ENCODE assay signal across 1 cellular context in the genomic region with DNA sequence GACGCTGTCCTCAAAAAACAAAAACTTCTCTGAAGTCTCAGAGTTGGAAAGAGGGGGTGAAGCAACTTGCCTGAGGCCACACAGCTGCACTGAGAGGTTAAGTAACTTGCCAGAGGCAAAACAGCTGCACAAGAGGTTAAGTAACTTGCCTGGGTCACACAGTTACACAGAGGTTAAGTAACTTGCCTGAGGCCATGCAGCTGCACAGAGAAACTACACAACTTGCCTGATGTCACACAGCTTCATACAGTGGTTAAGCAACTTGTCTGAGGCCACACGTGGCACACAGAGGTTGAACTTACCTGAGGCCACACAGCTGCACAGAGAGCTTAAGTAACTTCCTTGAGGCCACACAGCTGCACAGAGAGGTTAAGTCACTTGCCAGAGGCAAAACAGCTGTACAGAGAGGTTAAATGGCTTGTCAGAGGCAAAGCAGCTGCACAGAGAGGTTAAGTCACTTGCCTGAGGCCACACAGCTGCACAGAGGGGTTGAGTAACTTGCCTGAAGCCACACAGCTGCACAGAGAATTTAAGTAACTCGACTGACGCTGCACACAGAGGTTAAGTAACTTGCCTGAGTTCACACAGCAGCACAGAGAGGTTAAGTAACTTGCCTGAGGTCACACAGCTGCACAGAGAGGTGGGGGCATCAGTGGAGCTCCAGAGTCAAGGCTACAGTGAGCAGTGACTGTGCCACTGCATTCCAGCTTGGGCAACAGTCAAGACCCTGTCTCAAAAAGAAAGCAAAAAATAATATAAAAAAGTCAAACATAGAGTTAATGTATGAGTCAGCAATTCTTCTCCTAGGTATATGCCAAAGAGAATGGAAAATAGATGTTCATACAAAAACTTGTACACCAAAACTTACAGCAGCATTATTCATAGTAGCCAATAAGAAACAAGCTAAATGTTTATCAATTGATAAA.
TF ChIP-seq lines count a peak whose summit lies in the region.

No MANE protein-coding gene starts in this region.

TF ChIP-seq in HepG2, 621 proteins besides CTCF, POLR2A, EP300 and RAD21 (continued from another document and continues in another):
- TF ChIP-seq BATF2 (CRISPR knock-in tag; IDR thresholded peaks at IDR 0.05) (no peak), ZBTB1 (CRISPR knock-in tag; IDR thresholded peaks at IDR 0.05; ENCODE audit: borderline replicate concordance) (no peak), ZNF646 (CRISPR knock-in tag; IDR thresholded peaks at IDR 0.05) (no peak), HMG20A (CRISPR knock-in tag; IDR thresholded peaks at IDR 0.05; ENCODE audit: borderline replicate concordance) (no peak), MYPOP (CRISPR knock-in tag; IDR thresholded peaks at IDR 0.05) (no peak), ZNF674 (CRISPR knock-in tag; IDR thresholded peaks at IDR 0.05; ENCODE audit: low read depth) (no peak), ZNF501 (CRISPR knock-in tag; IDR thresholded peaks at IDR 0.05) (no peak), MAFK (conservative IDR thresholded peaks at IDR 0.05 in 1 of 2, IDR thresholded peaks at IDR 0.05 in 1 of 2; ENCODE audit: low read length in 2 of 2) (peak; percentile 91 to 97), ZNF768 (CRISPR knock-in tag; IDR thresholded peaks at IDR 0.05) (peak; percentile 99), CHD4 (IDR thresholded peaks at IDR 0.05; ENCODE audit: borderline replicate concordance, low read length) (peak; percentile 87), ZNF589 (CRISPR knock-in tag; conservative IDR thresholded peaks at IDR 0.05) (no peak), ZSCAN29 (CRISPR knock-in tag; conservative IDR thresholded peaks at IDR 0.05) (no peak), MAFF (IDR thresholded peaks at IDR 0.05; ENCODE audit: low read depth, low read length) (peak; percentile 93), SIN3A (IDR thresholded peaks at IDR 0.05; ENCODE audit: borderline replicate concordance, low read depth, low read length) (no peak), TOPORS (CRISPR knock-in tag; IDR thresholded peaks at IDR 0.05) (no peak), ZNF10 (CRISPR knock-in tag; IDR thresholded peaks at IDR 0.05; ENCODE audit: borderline replicate concordance, low read depth) (no peak), NFE2L2 (IDR thresholded peaks at IDR 0.05; ENCODE audit: low read length) (peak; percentile 68; the same call in 1 of the 2 replicates), CENPT (CRISPR knock-in tag; IDR thresholded peaks at IDR 0.05; ENCODE audit: low read depth) (no peak), ZNF282 (IDR thresholded peaks at IDR 0.05; ENCODE audit: partially characterized antibody) (no peak), FUBP1 (CRISPR knock-in tag; IDR thresholded peaks at IDR 0.05; ENCODE audit: borderline replicate concordance) (no peak), ZC3H13 (CRISPR knock-in tag; IDR thresholded peaks at IDR 0.05) (no peak), FOXK2 (IDR thresholded peaks at IDR 0.05) (no peak), POLR2AphosphoS5 (IDR thresholded peaks at IDR 0.05; ENCODE audit: low read depth, low read length) (no peak), SMAD3 (CRISPR knock-in tag; IDR thresholded peaks at IDR 0.05) (no peak), ZNF430 (CRISPR knock-in tag; IDR thresholded peaks at IDR 0.05) (no peak), FOXA3 (CRISPR knock-in tag; IDR thresholded peaks at IDR 0.05) (no peak), KAT2B (IDR thresholded peaks at IDR 0.05; ENCODE audit: borderline replicate concordance, low read depth, low read length) (no peak), FOXJ3 (CRISPR knock-in tag; IDR thresholded peaks at IDR 0.05; ENCODE audit: borderline replicate concordance) (no peak), ONECUT2 (CRISPR knock-in tag; IDR thresholded peaks at IDR 0.05) (no peak), TEAD2 (CRISPR knock-in tag; IDR thresholded peaks at IDR 0.05) (no peak), ZFP36 (IDR thresholded peaks at IDR 0.05; ENCODE audit: borderline replicate concordance, low read depth, low read length, partially characterized antibody) (peak; percentile 69), GATAD1 (CRISPR knock-in tag; IDR thresholded peaks at IDR 0.05) (no peak), ZMYM3 (CRISPR knock-in tag; IDR thresholded peaks at IDR 0.05) (peak; percentile 82; the same call in 1 of the 2 replicates), ZNF329 (CRISPR knock-in tag; IDR thresholded peaks at IDR 0.05; ENCODE audit: low read depth) (no peak)
- TF ChIP-seq, protein P1, sequence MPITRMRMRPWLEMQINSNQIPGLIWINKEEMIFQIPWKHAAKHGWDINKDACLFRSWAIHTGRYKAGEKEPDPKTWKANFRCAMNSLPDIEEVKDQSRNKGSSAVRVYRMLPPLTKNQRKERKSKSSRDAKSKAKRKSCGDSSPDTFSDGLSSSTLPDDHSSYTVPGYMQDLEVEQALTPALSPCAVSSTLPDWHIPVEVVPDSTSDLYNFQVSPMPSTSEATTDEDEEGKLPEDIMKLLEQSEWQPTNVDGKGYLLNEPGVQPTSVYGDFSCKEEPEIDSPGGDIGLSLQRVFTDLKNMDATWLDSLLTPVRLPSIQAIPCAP (CRISPR knock-in tag; IDR thresholded peaks at IDR 0.05; ENCODE audit: low read depth) = no peak
- TF ChIP-seq, protein P2, sequence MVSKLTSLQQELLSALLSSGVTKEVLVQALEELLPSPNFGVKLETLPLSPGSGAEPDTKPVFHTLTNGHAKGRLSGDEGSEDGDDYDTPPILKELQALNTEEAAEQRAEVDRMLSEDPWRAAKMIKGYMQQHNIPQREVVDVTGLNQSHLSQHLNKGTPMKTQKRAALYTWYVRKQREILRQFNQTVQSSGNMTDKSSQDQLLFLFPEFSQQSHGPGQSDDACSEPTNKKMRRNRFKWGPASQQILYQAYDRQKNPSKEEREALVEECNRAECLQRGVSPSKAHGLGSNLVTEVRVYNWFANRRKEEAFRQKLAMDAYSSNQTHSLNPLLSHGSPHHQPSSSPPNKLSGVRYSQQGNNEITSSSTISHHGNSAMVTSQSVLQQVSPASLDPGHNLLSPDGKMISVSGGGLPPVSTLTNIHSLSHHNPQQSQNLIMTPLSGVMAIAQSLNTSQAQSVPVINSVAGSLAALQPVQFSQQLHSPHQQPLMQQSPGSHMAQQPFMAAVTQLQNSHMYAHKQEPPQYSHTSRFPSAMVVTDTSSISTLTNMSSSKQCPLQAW (CRISPR knock-in tag; IDR thresholded peaks at IDR 0.05) = no peak
- TF ChIP-seq, protein P3, sequence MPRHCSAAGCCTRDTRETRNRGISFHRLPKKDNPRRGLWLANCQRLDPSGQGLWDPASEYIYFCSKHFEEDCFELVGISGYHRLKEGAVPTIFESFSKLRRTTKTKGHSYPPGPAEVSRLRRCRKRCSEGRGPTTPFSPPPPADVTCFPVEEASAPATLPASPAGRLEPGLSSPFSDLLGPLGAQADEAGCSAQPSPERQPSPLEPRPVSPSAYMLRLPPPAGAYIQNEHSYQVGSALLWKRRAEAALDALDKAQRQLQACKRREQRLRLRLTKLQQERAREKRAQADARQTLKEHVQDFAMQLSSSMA (CRISPR knock-in tag; IDR thresholded peaks at IDR 0.05) = no peak
- TF ChIP-seq, protein P4, sequence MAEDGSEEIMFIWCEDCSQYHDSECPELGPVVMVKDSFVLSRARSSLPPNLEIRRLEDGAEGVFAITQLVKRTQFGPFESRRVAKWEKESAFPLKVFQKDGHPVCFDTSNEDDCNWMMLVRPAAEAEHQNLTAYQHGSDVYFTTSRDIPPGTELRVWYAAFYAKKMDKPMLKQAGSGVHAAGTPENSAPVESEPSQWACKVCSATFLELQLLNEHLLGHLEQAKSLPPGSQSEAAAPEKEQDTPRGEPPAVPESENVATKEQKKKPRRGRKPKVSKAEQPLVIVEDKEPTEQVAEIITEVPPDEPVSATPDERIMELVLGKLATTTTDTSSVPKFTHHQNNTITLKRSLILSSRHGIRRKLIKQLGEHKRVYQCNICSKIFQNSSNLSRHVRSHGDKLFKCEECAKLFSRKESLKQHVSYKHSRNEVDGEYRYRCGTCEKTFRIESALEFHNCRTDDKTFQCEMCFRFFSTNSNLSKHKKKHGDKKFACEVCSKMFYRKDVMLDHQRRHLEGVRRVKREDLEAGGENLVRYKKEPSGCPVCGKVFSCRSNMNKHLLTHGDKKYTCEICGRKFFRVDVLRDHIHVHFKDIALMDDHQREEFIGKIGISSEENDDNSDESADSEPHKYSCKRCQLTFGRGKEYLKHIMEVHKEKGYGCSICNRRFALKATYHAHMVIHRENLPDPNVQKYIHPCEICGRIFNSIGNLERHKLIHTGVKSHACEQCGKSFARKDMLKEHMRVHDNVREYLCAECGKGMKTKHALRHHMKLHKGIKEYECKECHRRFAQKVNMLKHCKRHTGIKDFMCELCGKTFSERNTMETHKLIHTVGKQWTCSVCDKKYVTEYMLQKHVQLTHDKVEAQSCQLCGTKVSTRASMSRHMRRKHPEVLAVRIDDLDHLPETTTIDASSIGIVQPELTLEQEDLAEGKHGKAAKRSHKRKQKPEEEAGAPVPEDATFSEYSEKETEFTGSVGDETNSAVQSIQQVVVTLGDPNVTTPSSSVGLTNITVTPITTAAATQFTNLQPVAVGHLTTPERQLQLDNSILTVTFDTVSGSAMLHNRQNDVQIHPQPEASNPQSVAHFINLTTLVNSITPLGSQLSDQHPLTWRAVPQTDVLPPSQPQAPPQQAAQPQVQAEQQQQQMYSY (CRISPR knock-in tag; IDR thresholded peaks at IDR 0.05) = no peak
- TF ChIP-seq, protein P5, sequence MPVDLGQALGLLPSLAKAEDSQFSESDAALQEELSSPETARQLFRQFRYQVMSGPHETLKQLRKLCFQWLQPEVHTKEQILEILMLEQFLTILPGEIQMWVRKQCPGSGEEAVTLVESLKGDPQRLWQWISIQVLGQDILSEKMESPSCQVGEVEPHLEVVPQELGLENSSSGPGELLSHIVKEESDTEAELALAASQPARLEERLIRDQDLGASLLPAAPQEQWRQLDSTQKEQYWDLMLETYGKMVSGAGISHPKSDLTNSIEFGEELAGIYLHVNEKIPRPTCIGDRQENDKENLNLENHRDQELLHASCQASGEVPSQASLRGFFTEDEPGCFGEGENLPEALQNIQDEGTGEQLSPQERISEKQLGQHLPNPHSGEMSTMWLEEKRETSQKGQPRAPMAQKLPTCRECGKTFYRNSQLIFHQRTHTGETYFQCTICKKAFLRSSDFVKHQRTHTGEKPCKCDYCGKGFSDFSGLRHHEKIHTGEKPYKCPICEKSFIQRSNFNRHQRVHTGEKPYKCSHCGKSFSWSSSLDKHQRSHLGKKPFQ (CRISPR knock-in tag; IDR thresholded peaks at IDR 0.05; ENCODE audit: insufficient replicate concordance) = no peak
